Comparison of ENCODE assay signal across 8 cellular contexts in genomic region chr13:31045621-31046081, GRCh38.
A peak's percentile ranks its signal among the peaks of the same experiment; 100 is the strongest.
DNase-seq lines count a peak whose midpoint lies in the region; ATAC-seq and TF ChIP-seq lines count a peak whose summit lies in the region.

No MANE protein-coding gene starts in this region.

- in situ Hi-C loops in astrocyte of the cerebellum (cut with HindIII; ENCODE audit: low sequenced_read_pairs): no loop called here

- peaks cover 0 to 16% of the 10 kb centered on the region in 2 donors for H3K27me3 ChIP-seq in left lung

- DNase-seq in DMS53 treated with DMSO at 0.1 percent for 48 hours (lab: John Stamatoyannopoulos, UW; ENCODE audit: unreplicated experiment): peak; percentile 89
- DNase-seq in T1000 (lab: John Stamatoyannopoulos, UW): peak; percentile 45
- peak; percentile 63 for DNase-seq in astrocyte of the cerebellum (ENCODE audit: low read depth)
- peak; percentile 88 for DNase-seq in left lung
- DNase-seq in stimulated activated CD8-positive, alpha-beta memory T cell treated with anti-CD3 and anti-CD28 coated beads, Interleukin-15, amount 100 ng/mL, for 24 hours (ENCODE audit: low read depth): peak; percentile 33
- DNase-seq in NCI-H774 (lab: John Stamatoyannopoulos, UW): no peak
- DNase-seq in cerebellar nuclear complex (lab: John Stamatoyannopoulos, UW): no peak

- H3K4me3 ChIP-seq in astrocyte of the cerebellum (ENCODE audit: low read depth, low read length) (no peak overlapping the region), left lung (no peak overlapping the region)

- intact Hi-C loops in left lung (cut with DNase I): no loop called here

- no peaks in the 10 kb centered on the region for H3K9me3 ChIP-seq in left lung

- peaks cover 15 to 38% of the 10 kb centered on the region in 2 donors for H3K4me1 ChIP-seq in left lung

- H3K36me3 ChIP-seq in left lung: no peaks in the 10 kb centered on the region

- peak overlapping the region; percentile 79 to 84 for H3K27ac ChIP-seq in left lung

- ATAC-seq in HG03139 (IDR thresholded peaks at IDR 0.05; ENCODE audit: unreplicated experiment): peak; percentile 48
- peak; percentile 86 for ATAC-seq in left lung

- TF ChIP-seq CTCF in astrocyte of the cerebellum (IDR thresholded peaks at IDR 0.05; ENCODE audit: low read depth, low read length, missing control alignments) (no peak), left lung (IDR thresholded peaks at IDR 0.05) (no peak)

Comparison
In these comparisons a context has a peak if more than half of its experiments do, and no peak if none do; other contexts are left out.
1. DNase-seq: peak in DMS53 treated with DMSO at 0.1 percent for 48 hours (single experiment), T1000 (single experiment), astrocyte of the cerebellum (single experiment), left lung (2 of 2) and stimulated activated CD8-positive, alpha-beta memory T cell treated with anti-CD3 and anti-CD28 coated beads, Interleukin-15, amount 100 ng/mL, for 24 hours (single experiment); none in NCI-H774 (single experiment) and cerebellar nuclear complex (0 of 2).